Comparison of ENCODE assay signal across 1 cellular context in the genomic region with DNA sequence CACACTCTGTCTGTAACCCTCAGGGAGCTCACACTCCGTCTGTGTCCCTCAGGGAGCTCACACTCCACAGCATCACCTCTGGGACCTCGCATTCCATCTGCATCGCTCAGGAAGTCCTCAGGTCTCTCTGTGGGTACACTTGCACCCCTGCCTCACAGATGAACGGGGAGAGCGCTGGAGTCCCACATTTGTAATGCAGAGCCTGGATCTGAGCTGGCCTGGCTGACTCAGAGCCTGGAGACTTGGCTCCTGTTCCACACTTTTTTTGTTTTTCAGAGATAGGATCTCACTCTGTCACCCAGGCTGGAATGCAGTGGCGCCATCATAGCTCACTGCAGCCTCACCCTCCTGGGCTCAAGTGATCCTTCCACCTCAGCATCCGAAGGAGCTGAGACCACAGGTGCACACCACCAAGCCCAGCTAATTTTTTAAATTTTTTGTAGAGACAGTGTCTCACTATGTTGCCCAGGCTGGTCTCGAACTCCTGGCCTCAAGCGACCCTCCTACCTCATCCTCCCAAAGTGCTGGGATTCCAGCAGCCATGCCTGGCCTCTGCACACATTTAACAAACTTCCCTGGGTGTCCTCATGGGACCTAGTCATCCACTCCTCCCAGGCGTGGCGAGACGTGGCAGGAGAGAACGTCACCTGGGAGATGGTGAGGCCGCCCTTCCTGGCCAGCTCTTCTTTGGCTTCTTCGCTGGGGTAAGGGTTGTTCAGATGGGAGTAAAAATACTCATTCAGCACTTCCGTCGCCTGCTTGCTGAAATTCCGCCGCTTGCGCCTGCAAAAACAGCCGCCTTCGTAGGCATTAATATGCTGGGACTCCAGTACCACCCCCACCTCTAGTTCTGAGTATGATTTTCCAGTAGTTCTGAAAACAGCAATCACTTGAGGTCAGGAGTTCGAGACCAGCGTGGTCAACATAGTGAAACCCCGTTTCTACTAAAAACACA.
TF ChIP-seq lines count a peak whose summit lies in the region.

No MANE protein-coding gene starts in this region.

TF ChIP-seq in WTC11, 78 proteins besides CTCF, POLR2A, EP300 and RAD21 (continued from another document):
- TF ChIP-seq, protein P1, sequence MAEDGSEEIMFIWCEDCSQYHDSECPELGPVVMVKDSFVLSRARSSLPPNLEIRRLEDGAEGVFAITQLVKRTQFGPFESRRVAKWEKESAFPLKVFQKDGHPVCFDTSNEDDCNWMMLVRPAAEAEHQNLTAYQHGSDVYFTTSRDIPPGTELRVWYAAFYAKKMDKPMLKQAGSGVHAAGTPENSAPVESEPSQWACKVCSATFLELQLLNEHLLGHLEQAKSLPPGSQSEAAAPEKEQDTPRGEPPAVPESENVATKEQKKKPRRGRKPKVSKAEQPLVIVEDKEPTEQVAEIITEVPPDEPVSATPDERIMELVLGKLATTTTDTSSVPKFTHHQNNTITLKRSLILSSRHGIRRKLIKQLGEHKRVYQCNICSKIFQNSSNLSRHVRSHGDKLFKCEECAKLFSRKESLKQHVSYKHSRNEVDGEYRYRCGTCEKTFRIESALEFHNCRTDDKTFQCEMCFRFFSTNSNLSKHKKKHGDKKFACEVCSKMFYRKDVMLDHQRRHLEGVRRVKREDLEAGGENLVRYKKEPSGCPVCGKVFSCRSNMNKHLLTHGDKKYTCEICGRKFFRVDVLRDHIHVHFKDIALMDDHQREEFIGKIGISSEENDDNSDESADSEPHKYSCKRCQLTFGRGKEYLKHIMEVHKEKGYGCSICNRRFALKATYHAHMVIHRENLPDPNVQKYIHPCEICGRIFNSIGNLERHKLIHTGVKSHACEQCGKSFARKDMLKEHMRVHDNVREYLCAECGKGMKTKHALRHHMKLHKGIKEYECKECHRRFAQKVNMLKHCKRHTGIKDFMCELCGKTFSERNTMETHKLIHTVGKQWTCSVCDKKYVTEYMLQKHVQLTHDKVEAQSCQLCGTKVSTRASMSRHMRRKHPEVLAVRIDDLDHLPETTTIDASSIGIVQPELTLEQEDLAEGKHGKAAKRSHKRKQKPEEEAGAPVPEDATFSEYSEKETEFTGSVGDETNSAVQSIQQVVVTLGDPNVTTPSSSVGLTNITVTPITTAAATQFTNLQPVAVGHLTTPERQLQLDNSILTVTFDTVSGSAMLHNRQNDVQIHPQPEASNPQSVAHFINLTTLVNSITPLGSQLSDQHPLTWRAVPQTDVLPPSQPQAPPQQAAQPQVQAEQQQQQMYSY (CRISPR knock-in tag; IDR thresholded peaks at IDR 0.05): no peak
- TF ChIP-seq NFE2L1 (CRISPR knock-in tag; IDR thresholded peaks at IDR 0.05): no peak
- no peak for TF ChIP-seq ZBTB21 (CRISPR knock-in tag; IDR thresholded peaks at IDR 0.05; ENCODE audit: borderline replicate concordance)
- TF ChIP-seq, protein P2, sequence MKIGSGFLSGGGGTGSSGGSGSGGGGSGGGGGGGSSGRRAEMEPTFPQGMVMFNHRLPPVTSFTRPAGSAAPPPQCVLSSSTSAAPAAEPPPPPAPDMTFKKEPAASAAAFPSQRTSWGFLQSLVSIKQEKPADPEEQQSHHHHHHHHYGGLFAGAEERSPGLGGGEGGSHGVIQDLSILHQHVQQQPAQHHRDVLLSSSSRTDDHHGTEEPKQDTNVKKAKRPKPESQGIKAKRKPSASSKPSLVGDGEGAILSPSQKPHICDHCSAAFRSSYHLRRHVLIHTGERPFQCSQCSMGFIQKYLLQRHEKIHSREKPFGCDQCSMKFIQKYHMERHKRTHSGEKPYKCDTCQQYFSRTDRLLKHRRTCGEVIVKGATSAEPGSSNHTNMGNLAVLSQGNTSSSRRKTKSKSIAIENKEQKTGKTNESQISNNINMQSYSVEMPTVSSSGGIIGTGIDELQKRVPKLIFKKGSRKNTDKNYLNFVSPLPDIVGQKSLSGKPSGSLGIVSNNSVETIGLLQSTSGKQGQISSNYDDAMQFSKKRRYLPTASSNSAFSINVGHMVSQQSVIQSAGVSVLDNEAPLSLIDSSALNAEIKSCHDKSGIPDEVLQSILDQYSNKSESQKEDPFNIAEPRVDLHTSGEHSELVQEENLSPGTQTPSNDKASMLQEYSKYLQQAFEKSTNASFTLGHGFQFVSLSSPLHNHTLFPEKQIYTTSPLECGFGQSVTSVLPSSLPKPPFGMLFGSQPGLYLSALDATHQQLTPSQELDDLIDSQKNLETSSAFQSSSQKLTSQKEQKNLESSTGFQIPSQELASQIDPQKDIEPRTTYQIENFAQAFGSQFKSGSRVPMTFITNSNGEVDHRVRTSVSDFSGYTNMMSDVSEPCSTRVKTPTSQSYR (CRISPR knock-in tag; IDR thresholded peaks at IDR 0.05): no peak
